In genomic region chr14:30521899-30522736, GRCh38 we compare ENCODE assay signal across 8 cellular contexts. TPM values are rescaled to one million over a fixed set of nuclear protein-coding genes. Genes with fewer than 3 reads are reported as not detected.
DNase-seq lines count a peak whose midpoint lies in the region; ATAC-seq and TF ChIP-seq lines count a peak whose summit lies in the region.

No MANE protein-coding gene starts in this region.

- ATAC-seq in GM19324 (IDR thresholded peaks at IDR 0.05; ENCODE audit: low FRiP score, unreplicated experiment): peak; percentile 41
- no peak for ATAC-seq in HG02763 (IDR thresholded peaks at IDR 0.05; ENCODE audit: unreplicated experiment)

- H3K4me3 Mint-ChIP-seq in endothelial cell (ENCODE audit: unreplicated experiment): no peak overlapping the region

- H3K27ac Mint-ChIP-seq in endothelial cell (ENCODE audit: unreplicated experiment): no peak overlapping the region

- no peaks in the 10 kb centered on the region for H4K20me1 ChIP-seq in osteoblast (ENCODE audit: insufficient read depth, low read length)

- no peak for TF ChIP-seq POLR2A in Peyer's patch (IDR thresholded peaks at IDR 0.05)

- peak overlapping the region; percentile 7 for H2AFZ ChIP-seq in osteoblast (ENCODE audit: low read length)

- TF ChIP-seq CTCF in Peyer's patch (IDR thresholded peaks at IDR 0.05) (peak; percentile 37 to 72 (median 64)), endothelial cell (IDR thresholded peaks at IDR 0.05; ENCODE audit: unreplicated experiment) (peak; percentile 96), osteoblast (IDR thresholded peaks at IDR 0.05; ENCODE audit: extremely low read depth, low read depth, low read length) (peak; percentile 74)

- H3K27me3 ChIP-seq in Peyer's patch (no peaks in the 10 kb centered on the region), osteoblast (ENCODE audit: insufficient read depth, low read length) (no peaks in the 10 kb centered on the region)

- DNase-seq in DMS 273 (lab: John Stamatoyannopoulos, UW; ENCODE audit: unreplicated experiment) (peak; percentile 76), KBM-7 (peak; percentile 56), Peyer's patch (no peak), endothelial cell (ENCODE audit: low spot score) (no peak), osteoblast (ENCODE audit: insufficient read length, low spot score, missing footprints) (no peak)
- no peak for DNase-seq in activated naive CD4-positive, alpha-beta T cell treated with Interleukin-2 at 50 U/mL for 16 hours

- in situ Hi-C loops in KBM-7 (cut with MboI; ENCODE audit: low pct_unique_long_range_greater_than_20kb, low sequenced_read_pairs): no loop called here

- H3K79me2 ChIP-seq in osteoblast (ENCODE audit: insufficient read depth, low read length): no peaks in the 10 kb centered on the region

- no peaks in the 10 kb centered on the region for H3K27me3 Mint-ChIP-seq in endothelial cell (ENCODE audit: unreplicated experiment)

- no peaks in the 10 kb centered on the region for H3K4me1 ChIP-seq in Peyer's patch
- H3K4me1 ChIP-seq in osteoblast (ENCODE audit: insufficient read depth, low read length): no peaks in the 10 kb centered on the region

- H3K4me3 ChIP-seq in Peyer's patch (no peak overlapping the region), osteoblast (ENCODE audit: insufficient read depth, low read length) (no peak overlapping the region)

- no peak overlapping the region for H3K4me2 ChIP-seq in osteoblast (ENCODE audit: insufficient read depth, low read length)

- no peaks in the 10 kb centered on the region for H3K36me3 Mint-ChIP-seq in endothelial cell (ENCODE audit: low read depth, unreplicated experiment)

- H3K9me3 ChIP-seq in Peyer's patch (no peaks in the 10 kb centered on the region), osteoblast (ENCODE audit: low read depth, low read length) (no peaks in the 10 kb centered on the region)

- no peaks in the 10 kb centered on the region for H3K9me3 Mint-ChIP-seq in endothelial cell (ENCODE audit: unreplicated experiment)

- no peak overlapping the region for H3K27ac ChIP-seq in Peyer's patch
- no peak overlapping the region for H3K27ac ChIP-seq in osteoblast (ENCODE audit: low read depth, low read length)

- no peaks in the 10 kb centered on the region for H3K4me1 Mint-ChIP-seq in endothelial cell (ENCODE audit: unreplicated experiment)

- H3K36me3 ChIP-seq in Peyer's patch (no peaks in the 10 kb centered on the region), osteoblast (ENCODE audit: insufficient read depth, low read length) (no peaks in the 10 kb centered on the region)

RNA-seq across cellular contexts. Expression of gene G2E3, which starts 36.8 kb away (rescaled TPM):
- total RNA-seq in Peyer's patch: 10 to 100 TPM in 1 of 4 donors, 1 to 10 TPM in 3; 6.4 to 19.8 (median 8.1) TPM
- total RNA-seq in endothelial cell (ENCODE audit: unreplicated experiment): 23.9 TPM
- total RNA-seq in osteoblast: 11.9 and 12.7 TPM in 2 replicates

Comparison
In these comparisons a context has a peak if more than half of its experiments do, and no peak if none do; other contexts are left out.
1. DNase-seq: peak in DMS 273 (single experiment) and KBM-7 (single experiment); none in Peyer's patch (0 of 3), endothelial cell (single experiment), osteoblast (single experiment) and activated naive CD4-positive, alpha-beta T cell treated with Interleukin-2 at 50 U/mL for 16 hours (single experiment).
2. Peak in every context shown above with its lines, with median percentiles within 50 percentile points of each other: CTCF ChIP-seq.